In the genomic region with DNA sequence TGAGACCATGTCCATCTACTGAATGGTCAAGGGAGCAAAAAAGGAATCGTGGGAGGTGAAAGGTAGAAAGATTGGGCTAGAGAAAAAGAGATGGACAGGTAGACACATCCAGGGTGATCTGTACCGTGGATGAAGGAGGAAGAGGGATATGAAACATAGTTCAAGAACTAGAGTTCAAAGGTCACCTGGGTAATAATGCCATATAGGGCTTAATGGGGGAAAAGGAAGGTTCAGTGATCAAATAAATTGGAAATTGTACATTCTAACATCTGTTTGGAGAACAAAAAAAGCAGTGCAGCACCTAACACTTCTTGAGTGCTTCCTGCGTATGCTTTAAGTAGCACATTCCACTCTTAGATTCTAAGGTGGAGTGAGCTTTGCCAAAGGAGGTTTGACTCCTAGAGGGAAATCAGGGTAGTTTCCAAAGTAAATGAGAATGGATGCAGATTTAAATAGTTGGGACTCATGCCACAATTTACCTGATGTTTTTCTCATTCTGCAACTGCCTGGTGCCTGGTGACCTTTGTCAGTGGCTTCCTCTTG, we compare ENCODE assay signal across 23 cellular contexts. TPM values are rescaled to one million over a fixed set of nuclear protein-coding genes. Genes with fewer than 3 reads are reported as not detected.
DNase-seq lines count a peak whose midpoint lies in the region; ATAC-seq and TF ChIP-seq lines count a peak whose summit lies in the region.
"Had no signal": no experiment of that assay in that cellular context is flagged by ENCODE, and none has a peak within 500 bp of the region (broad histone marks: within the 10 kb centered on the region; RNA-seq: fewer than 3 reads in every experiment).

No MANE protein-coding gene starts in this region.

- ATAC-seq in left ventricle myocardium superior (no peak), upper lobe of right lung (peak; percentile 68)
- ATAC-seq: body of pancreas, GM12878, HepG2 had no signal

- no peaks in the 10 kb centered on the region for H3K36me3 Mint-ChIP-seq in osteocyte (ENCODE audit: unreplicated experiment)
- H3K36me3 Mint-ChIP-seq in Caco-2 (ENCODE audit: insufficient read depth, unreplicated experiment): no peaks in the 10 kb centered on the region
- H3K36me3 Mint-ChIP-seq: memory B cell had no signal

- peaks cover 68% of the 10 kb centered on the region for H3K4me1 ChIP-seq in cardiac muscle cell (ENCODE audit: low read depth)
- peaks cover 43% of the 10 kb centered on the region for H3K4me1 ChIP-seq in upper lobe of right lung
- H3K4me1 ChIP-seq in Caco-2: peaks cover 24% of the 10 kb centered on the region
- H3K4me1 ChIP-seq: spleen had no signal

- intact Hi-C loops in left ventricle myocardium superior (cut with micrococcal nuclease) (no loop called here), upper lobe of right lung (cut with DNase I) (no loop called here), Caco-2 (cut with micrococcal nuclease; ENCODE audit: unreplicated experiment) (loop anchor here (10.0 kb wide), 1 partner anchor 51 kb away; the partner anchor contains the start of gene MITF)

- H3K27me3 ChIP-seq in cardiac muscle cell (no peaks in the 10 kb centered on the region), upper lobe of right lung (no peaks in the 10 kb centered on the region), Caco-2 (replicated peaks; ENCODE audit: control insufficient read depth, insufficient read depth, low read length) (no peaks in the 10 kb centered on the region)
- H3K27me3 ChIP-seq: body of pancreas, spleen had no signal

- no peak overlapping the region for H3K4me3 Mint-ChIP-seq in osteocyte (ENCODE audit: unreplicated experiment)
- H3K4me3 Mint-ChIP-seq in Caco-2 (ENCODE audit: unreplicated experiment): no peak overlapping the region
- H3K4me3 Mint-ChIP-seq: activated CD4-positive, alpha-beta T cell treated with anti-CD3 and anti-CD28 coated beads, Interleukin-2, amount 10 ng/mL, durations not matched to agents 24 days and 14 days; CD4-positive, alpha-beta T cell; memory B cell had no signal

- no TSS peak for BruUV-seq in Caco-2 (replicated peaks; lab: Mats Ljungman, UMichigan)

- H3K27me3 Mint-ChIP-seq in osteocyte (ENCODE audit: unreplicated experiment) (no peaks in the 10 kb centered on the region), Caco-2 (ENCODE audit: insufficient read depth, unreplicated experiment) (no peaks in the 10 kb centered on the region)
- H3K27me3 Mint-ChIP-seq: activated CD4-positive, alpha-beta T cell treated with anti-CD3 and anti-CD28 coated beads, Interleukin-2, amount 10 ng/mL, durations not matched to agents 24 days and 14 days; CD4-positive, alpha-beta T cell had no signal

- H3K36me3 ChIP-seq in cardiac muscle cell (no peaks in the 10 kb centered on the region), upper lobe of right lung (no peaks in the 10 kb centered on the region), Caco-2 (ENCODE audit: control insufficient read depth, insufficient read depth, low read length) (no peaks in the 10 kb centered on the region)
- H3K36me3 ChIP-seq: spleen had no signal

- DNase-seq in cardiac muscle cell (ENCODE audit: low read depth in 1 of 2, low spot score in 1 of 2): no peak
- no peak for DNase-seq in left ventricle myocardium superior
- no peak for DNase-seq in epithelial cell of proximal tubule (ENCODE audit: low read depth)
- DNase-seq in osteocyte (ENCODE audit: extremely low spot score, unreplicated experiment): no peak
- no peak for DNase-seq in upper lobe of right lung
- no peak for DNase-seq in Caco-2
- DNase-seq in LoVo (ENCODE audit: low spot score): no peak
- no peak for DNase-seq in occipital lobe (lab: John Stamatoyannopoulos, UW)
- DNase-seq: activated CD4-positive, alpha-beta T cell treated with anti-CD3 and anti-CD28 coated beads, Interleukin-2, amount 10 ng/mL, durations not matched to agents 24 days and 14 days; activated gamma-delta T cell; activated T-cell treated with anti-CD3 and anti-CD28 coated beads, Interleukin-2, amount 50 U/mL, for 1 hour; CD4-positive, alpha-beta T cell; glutamatergic neuron; NCI-H146; NK-92 treated with Interleukin-12 subunit alpha and Interleukin-12 subunit beta, amount 100 ng/mL, for 24 hours; SHP77; spleen; SW 1271 had no signal

- H3K4me1 Mint-ChIP-seq in osteocyte (ENCODE audit: unreplicated experiment): peaks cover 44% of the 10 kb centered on the region
- H3K4me1 Mint-ChIP-seq in Caco-2 (ENCODE audit: low read depth, unreplicated experiment): peaks cover 14% of the 10 kb centered on the region
- H3K4me1 Mint-ChIP-seq: activated CD4-positive, alpha-beta T cell treated with anti-CD3 and anti-CD28 coated beads, Interleukin-2, amount 10 ng/mL, durations not matched to agents 24 days and 14 days; memory B cell had no signal

- CTCF ChIA-PET in Caco-2 (lab: Charles Lee): no interaction called here

- H3K27ac ChIP-seq in cardiac muscle cell (peak overlapping the region; percentile 78), upper lobe of right lung (no peak overlapping the region)
- H3K27ac ChIP-seq: body of pancreas, PC-9, spleen had no signal

- H3K9me3 ChIP-seq in cardiac muscle cell (ENCODE audit: low read depth) (no peaks in the 10 kb centered on the region), upper lobe of right lung (no peaks in the 10 kb centered on the region), Caco-2 (no peaks in the 10 kb centered on the region)
- H3K9me3 ChIP-seq: body of pancreas, spleen had no signal

- H3K27ac Mint-ChIP-seq in osteocyte (ENCODE audit: unreplicated experiment) (peak overlapping the region; percentile 65), Caco-2 (ENCODE audit: unreplicated experiment) (no peak overlapping the region)
- H3K27ac Mint-ChIP-seq: activated CD4-positive, alpha-beta T cell treated with anti-CD3 and anti-CD28 coated beads, Interleukin-2, amount 10 ng/mL, durations not matched to agents 24 days and 14 days; CD4-positive, alpha-beta T cell; memory B cell had no signal

- TF ChIP-seq CTCF in cardiac muscle cell (IDR thresholded peaks at IDR 0.05; ENCODE audit: low read depth, low read length) (no peak), epithelial cell of proximal tubule (conservative IDR thresholded peaks at IDR 0.05; ENCODE audit: low read depth, low read length) (peak; percentile 11), osteocyte (IDR thresholded peaks at IDR 0.05) (no peak), upper lobe of right lung (IDR thresholded peaks at IDR 0.05) (no peak), Caco-2 (IDR thresholded peaks at IDR 0.05; ENCODE audit: insufficient read depth in 1 of 2, low read depth in 1 of 2, low read length in 1 of 2, severe bottlenecking in 1 of 2, unreplicated experiment in 1 of 2) (no peak)

- H3K4me3 ChIP-seq in cardiac muscle cell: no peak overlapping the region
- H3K4me3 ChIP-seq in epithelial cell of proximal tubule (ENCODE audit: low read depth, low read length): no peak overlapping the region
- no peak overlapping the region for H3K4me3 ChIP-seq in upper lobe of right lung
- no peak overlapping the region for H3K4me3 ChIP-seq in Caco-2 (ENCODE audit: low read depth, low read length)
- H3K4me3 ChIP-seq: body of pancreas, GM12878, PC-9, spleen had no signal

- H3K9me3 Mint-ChIP-seq in osteocyte (ENCODE audit: unreplicated experiment) (peaks cover 10% of the 10 kb centered on the region), Caco-2 (ENCODE audit: unreplicated experiment) (no peaks in the 10 kb centered on the region)
- H3K9me3 Mint-ChIP-seq: activated CD4-positive, alpha-beta T cell treated with anti-CD3 and anti-CD28 coated beads, Interleukin-2, amount 10 ng/mL, durations not matched to agents 24 days and 14 days; CD4-positive, alpha-beta T cell had no signal

- POLR2A ChIA-PET in Caco-2 (lab: Charles Lee): no interaction called here

RNA-seq across cellular contexts. Expression of gene MITF, which starts 46.6 kb away (rescaled TPM):
- total RNA-seq in cardiac muscle cell (57.3 and 99.9 TPM in 2 replicates), left ventricle myocardium superior (69.4 TPM), epithelial cell of proximal tubule (40.0 and 59.7 TPM in 2 replicates), osteocyte (5.8 and 6.1 TPM in 2 replicates), upper lobe of right lung (29.5 TPM), Caco-2 (2022) (3.9 and 4.3 TPM in 2 replicates), occipital lobe (2.7 TPM)
- polyA plus RNA-seq in cardiac muscle cell: 73.2 and 102 TPM in 2 replicates
- total RNA-seq: CD4-positive, alpha-beta T cell had no signal
